1 cellular context compared by ENCODE assay signal in genomic region chr6:161254754-161255253, GRCh38.
TF ChIP-seq lines count a peak whose summit lies in the region.

No MANE protein-coding gene starts in this region.

TF ChIP-seq in K562, 482 proteins besides CTCF, POLR2A, EP300 and RAD21 (continued from another document and continues in another):
- TF ChIP-seq AFF1 (IDR thresholded peaks at IDR 0.05; ENCODE audit: low read depth in 1 of 2, partially characterized antibody in 2 of 2) (no peak), ZNF253 (CRISPR knock-in tag; conservative IDR thresholded peaks at IDR 0.05) (no peak), ZNF764 (CRISPR knock-in tag; IDR thresholded peaks at IDR 0.05; ENCODE audit: low read depth) (no peak), CUX1 (CRISPR knock-in tag; IDR thresholded peaks at IDR 0.05) (no peak), TBP (optimal IDR thresholded peaks at IDR 0.05; ENCODE audit: low read depth, low read length) (peak; percentile 7), NCOA6 (IDR thresholded peaks at IDR 0.05) (no peak), RFX1 (IDR thresholded peaks at IDR 0.05) (no peak), PATZ1 (CRISPR knock-in tag; IDR thresholded peaks at IDR 0.05; ENCODE audit: borderline replicate concordance) (no peak), KLF6 (CRISPR knock-in tag; IDR thresholded peaks at IDR 0.05; ENCODE audit: borderline replicate concordance) (no peak), MYBL2 (IDR thresholded peaks at IDR 0.05; ENCODE audit: low read depth) (no peak), MYBL2 (CRISPR knock-in tag; IDR thresholded peaks at IDR 0.05; ENCODE audit: borderline replicate concordance) (no peak), PRDM10 (IDR thresholded peaks at IDR 0.05; ENCODE audit: partially characterized antibody) (peak; percentile 52), SFPQ (IDR thresholded peaks at IDR 0.05; ENCODE audit: low read depth, low read length) (no peak), DPF2 (IDR thresholded peaks at IDR 0.05) (peak; percentile 99), ZNF431 (CRISPR knock-in tag; IDR thresholded peaks at IDR 0.05) (peak; percentile 87), ZNF512 (tag; IDR thresholded peaks at IDR 0.05) (no peak), FOXO4 (CRISPR knock-in tag; IDR thresholded peaks at IDR 0.05) (no peak), IRF2 (CRISPR knock-in tag; IDR thresholded peaks at IDR 0.05) (no peak), GMEB1 (CRISPR knock-in tag; IDR thresholded peaks at IDR 0.05) (no peak), RFX7 (CRISPR knock-in tag; IDR thresholded peaks at IDR 0.05) (no peak), ZBTB2 (IDR thresholded peaks at IDR 0.05) (peak; percentile 60; the same call in 1 of the 2 replicates), FOXP4 (CRISPR knock-in tag; IDR thresholded peaks at IDR 0.05; ENCODE audit: borderline replicate concordance) (no peak), SMARCA4 (IDR thresholded peaks at IDR 0.05) (peak; percentile 99), ATF7 (IDR thresholded peaks at IDR 0.05) (peak; percentile 80), EZH2 (IDR thresholded peaks at IDR 0.05; ENCODE audit: borderline replicate concordance, low read depth, low read length) (peak; percentile 97; the same call in 1 of the 2 replicates), PHTF2 (CRISPR knock-in tag; IDR thresholded peaks at IDR 0.05) (no peak)
